Comparison of ENCODE assay signal across 23 cellular contexts in genomic region chr3:184767377-184767776, GRCh38. TPM values are rescaled to one million over a fixed set of nuclear protein-coding genes. Genes with fewer than 3 reads are reported as not detected.
A peak's percentile ranks its signal among the peaks of the same experiment; 100 is the strongest.
DNase-seq lines count a peak whose midpoint lies in the region; ATAC-seq and TF ChIP-seq lines count a peak whose summit lies in the region.
"Had no signal": no experiment of that assay in that cellular context is flagged by ENCODE, and none has a peak within 500 bp of the region (broad histone marks: within the 10 kb centered on the region; RNA-seq: fewer than 3 reads in every experiment).

No MANE protein-coding gene starts in this region.

- peak overlapping the region in 1 of 2 experiments; percentile 45 for H2BK12ac ChIP-seq in mesenchymal stem cell (ENCODE audit: low read length in 2 of 2)

- no peak overlapping the region for H2BK5ac ChIP-seq in mesenchymal stem cell (ENCODE audit: low read depth, low read length, poor library complexity, severe bottlenecking)

- no peaks in the 10 kb centered on the region for H4K20me1 ChIP-seq in BLaER1 treated with 17β-estradiol and CSF1 and Interleukin-3, amounts not matched to agents 10 nM and 100 nM

- H3K27me3 ChIP-seq in BLaER1 treated with 17β-estradiol and CSF1 and Interleukin-3, amounts not matched to agents 10 nM and 100 nM, result no peaks in the 10 kb centered on the region
- peaks cover 3 to 60% of the 10 kb centered on the region in 2 experiments for H3K27me3 ChIP-seq in mesenchymal stem cell (ENCODE audit: control insufficient read depth in 1 of 2, insufficient read depth in 1 of 2, low read length in 2 of 2)
- H3K27me3 ChIP-seq: MG63, SJSA1 had no signal

- no peak overlapping the region for H2BK15ac ChIP-seq in mesenchymal stem cell (ENCODE audit: low read depth, poor library complexity, severe bottlenecking)

- no peak overlapping the region for H3K4me3 ChIP-seq in BLaER1 treated with 17β-estradiol and CSF1 and Interleukin-3, amounts not matched to agents 10 nM and 100 nM
- H3K4me3 ChIP-seq in mesenchymal stem cell (ENCODE audit: insufficient read depth in 1 of 2, low read depth in 1 of 2, low read length in 2 of 2), result no peak overlapping the region
- H3K4me3 ChIP-seq: HAP-1, MG63, SJSA1 had no signal

- peaks cover 27 to 64% (median 37%) of the 10 kb centered on the region in 10 experiments for H3K4me1 ChIP-seq in BLaER1 treated with 17β-estradiol and CSF1 and Interleukin-3, amounts not matched to agents 10 nM and 100 nM
- H3K4me1 ChIP-seq in mesenchymal stem cell (ENCODE audit: control insufficient read depth, insufficient read depth, low read depth, low read length), result peaks cover 5% of the 10 kb centered on the region
- H3K4me1 ChIP-seq: HAP-1, SJSA1 had no signal

- H3K4me2 ChIP-seq in BLaER1 treated with 17β-estradiol and CSF1 and Interleukin-3, amounts not matched to agents 10 nM and 100 nM, result peak overlapping the region; percentile 62 to 84 (median 72)
- no peak overlapping the region for H3K4me2 ChIP-seq in mesenchymal stem cell (ENCODE audit: low read length, poor library complexity, severe bottlenecking)

- peaks cover 24% of the 10 kb centered on the region for H3K4me1 Mint-ChIP-seq in WTC11
- H3K4me1 Mint-ChIP-seq in type B pancreatic cell (ENCODE audit: unreplicated experiment), result peaks cover 33% of the 10 kb centered on the region
- no peaks in the 10 kb centered on the region for H3K4me1 Mint-ChIP-seq in activated CD8-positive, alpha-beta T cell treated with anti-CD3 and anti-CD28 coated beads for 36 hours (ENCODE audit: low read depth)

- no peak overlapping the region for H2AK5ac ChIP-seq in mesenchymal stem cell (ENCODE audit: low read length, severe bottlenecking)

- H3K14ac ChIP-seq in mesenchymal stem cell (ENCODE audit: low read length in 2 of 2), result no peak overlapping the region

- H3K27ac ChIP-seq in BLaER1 treated with 17β-estradiol and CSF1 and Interleukin-3, amounts not matched to agents 10 nM and 100 nM, result peak overlapping the region in 3 of 11 experiments; percentile 14 to 63 (median 58); a peak in 4 of 22 replicates
- no peak overlapping the region for H3K27ac ChIP-seq in mesenchymal stem cell (ENCODE audit: low read length, poor library complexity, severe bottlenecking)
- H3K27ac ChIP-seq: SJSA1 had no signal

- no peak for ATAC-seq in WTC11
- ATAC-seq in activated CD8-positive, alpha-beta T cell treated with anti-CD3 and anti-CD28 coated beads for 36 hours, result no peak
- ATAC-seq: HepG2 had no signal

- no peak overlapping the region for H2AFZ ChIP-seq in mesenchymal stem cell (ENCODE audit: low read depth, low read length)

- H3K18ac ChIP-seq in mesenchymal stem cell (ENCODE audit: low read depth in 1 of 2, low read length in 2 of 2), result peak overlapping the region in 1 of 2 experiments; percentile 69

- peak overlapping the region; percentile 14 for H4K91ac ChIP-seq in mesenchymal stem cell (ENCODE audit: low read length)

- intact Hi-C loops in activated CD8-positive, alpha-beta T cell treated with anti-CD3 and anti-CD28 coated beads for 36 hours (cut with micrococcal nuclease), result no loop called here

- H3K4me3 Mint-ChIP-seq in WTC11 (no peak overlapping the region), type B pancreatic cell (no peak overlapping the region)
- no peak overlapping the region for H3K4me3 Mint-ChIP-seq in activated CD8-positive, alpha-beta T cell treated with anti-CD3 and anti-CD28 coated beads for 36 hours
- H3K4me3 Mint-ChIP-seq: CD4-positive, alpha-beta memory T cell; HFFc6 had no signal

- H4K8ac ChIP-seq in mesenchymal stem cell (ENCODE audit: low read length), result peak overlapping the region; percentile 39

- H3K4ac ChIP-seq in mesenchymal stem cell (ENCODE audit: low read depth in 1 of 2, low read length in 2 of 2), result peak overlapping the region in 1 of 2 experiments; percentile 69

- POLR2A ChIA-PET in WTC11 (lab: Charles Lee), result no interaction called here
- POLR2A ChIA-PET in activated CD8-positive, alpha-beta T cell treated with anti-CD3 and anti-CD28 coated beads for 36 hours (lab: Charles Lee), result no interaction called here

- CTCF ChIA-PET in WTC11 (lab: Charles Lee), result interaction anchor here (1.4 to 1.5 kb wide), 2 partner anchors 11 to 206 kb away, joined by 9 to 11 read pairs; partner anchors contain the start of gene EPHB3
- CTCF ChIA-PET in activated CD8-positive, alpha-beta T cell treated with anti-CD3 and anti-CD28 coated beads for 36 hours (lab: Charles Lee), result interaction anchor here (1.6 kb wide), 1 partner anchor 206 kb away, joined by 6 read pairs; the partner anchor contains the start of gene EPHB3

- WGBS in mesenchymal stem cell, result 77% methylated on average over 12 of the region's 12 CpGs

- DNase-seq in WTC11 (ENCODE audit: low spot score) (no peak), mesenchymal stem cell (no peak), type B pancreatic cell (ENCODE audit: extremely low spot score, unreplicated experiment) (no peak), SKM-1 treated with dmso at 0.1 percent for 144 hours (lab: John Stamatoyannopoulos, UW; ENCODE audit: unreplicated experiment) (no peak)
- DNase-seq in activated effector memory CD4-positive, alpha-beta T cell treated with Interleukin-2 at 50 U/mL for 16 hours, result no peak
- no peak for DNase-seq in activated CD8-positive, alpha-beta T cell treated with anti-CD3 and anti-CD28 coated beads for 36 hours
- DNase-seq: C1 segment of cervical spinal cord; CD4-positive, alpha-beta memory T cell; COR-L47; GOT3; HFFc6; KBM-7; MG63; NCI-H2029; NCI-H446 treated with DMSO at 0.1 percent for 48 hours; NCI-H526; NCI-H82; NK-92 treated with Interleukin-12 subunit alpha and Interleukin-12 subunit beta, amount 100 ng/mL, for 24 hours; Right ventricle myocardium superior had no signal

- H3K36me3 Mint-ChIP-seq in WTC11 (no peaks in the 10 kb centered on the region), type B pancreatic cell (no peaks in the 10 kb centered on the region)
- no peaks in the 10 kb centered on the region for H3K36me3 Mint-ChIP-seq in activated CD8-positive, alpha-beta T cell treated with anti-CD3 and anti-CD28 coated beads for 36 hours (ENCODE audit: low read depth)
- H3K36me3 Mint-ChIP-seq: CD4-positive, alpha-beta memory T cell had no signal

- TF ChIP-seq CTCF in WTC11 (IDR thresholded peaks at IDR 0.05) (no peak), type B pancreatic cell (conservative IDR thresholded peaks at IDR 0.05) (no peak)
- TF ChIP-seq CTCF in activated CD8-positive, alpha-beta T cell treated with anti-CD3 and anti-CD28 coated beads for 36 hours (IDR thresholded peaks at IDR 0.05), result no peak

- H3K27ac Mint-ChIP-seq in WTC11 (no peak overlapping the region), type B pancreatic cell (peak overlapping the region; percentile 12)
- H3K27ac Mint-ChIP-seq in activated CD8-positive, alpha-beta T cell treated with anti-CD3 and anti-CD28 coated beads for 36 hours, result no peak overlapping the region
- H3K27ac Mint-ChIP-seq: HFFc6 had no signal

- H3K9me3 Mint-ChIP-seq in WTC11 (no peaks in the 10 kb centered on the region), type B pancreatic cell (no peaks in the 10 kb centered on the region)
- H3K9me3 Mint-ChIP-seq in activated CD8-positive, alpha-beta T cell treated with anti-CD3 and anti-CD28 coated beads for 36 hours, result no peaks in the 10 kb centered on the region
- H3K9me3 Mint-ChIP-seq: CD4-positive, alpha-beta memory T cell; HFFc6 had no signal

- H2BK120ac ChIP-seq in mesenchymal stem cell (ENCODE audit: low read depth, low read length), result no peak overlapping the region

- no peaks in the 10 kb centered on the region for H3K79me1 ChIP-seq in mesenchymal stem cell (replicated peaks; ENCODE audit: low read length, poor library complexity, severe bottlenecking)

- no peak overlapping the region for H3K9ac ChIP-seq in BLaER1 treated with 17β-estradiol and CSF1 and Interleukin-3, amounts not matched to agents 10 nM and 100 nM
- no peak overlapping the region for H3K9ac ChIP-seq in mesenchymal stem cell (ENCODE audit: low read length)

- no peak overlapping the region for H3K23ac ChIP-seq in mesenchymal stem cell (ENCODE audit: low read length in 2 of 2)

- H3K9me3 ChIP-seq in BLaER1 treated with 17β-estradiol and CSF1 and Interleukin-3, amounts not matched to agents 10 nM and 100 nM (replicated peaks in 1 of 11), result no peaks in the 10 kb centered on the region
- H3K9me3 ChIP-seq in mesenchymal stem cell (ENCODE audit: control insufficient read depth, low read length), result no peaks in the 10 kb centered on the region
- H3K9me3 ChIP-seq: HAP-1, MG63, SJSA1 had no signal

- no peaks in the 10 kb centered on the region for H3K36me3 ChIP-seq in BLaER1 treated with 17β-estradiol and CSF1 and Interleukin-3, amounts not matched to agents 10 nM and 100 nM
- H3K36me3 ChIP-seq in mesenchymal stem cell (ENCODE audit: control insufficient read depth in 1 of 2, insufficient read depth in 2 of 2, low read depth in 1 of 2, low read length in 2 of 2), result no peaks in the 10 kb centered on the region
- H3K36me3 ChIP-seq: HAP-1, MG63, SJSA1 had no signal

- H3K27me3 Mint-ChIP-seq in WTC11 (ENCODE audit: low read depth) (no peaks in the 10 kb centered on the region; the same call in 1 of the 2 replicates), type B pancreatic cell (peaks cover 13% of the 10 kb centered on the region)
- H3K27me3 Mint-ChIP-seq in activated CD8-positive, alpha-beta T cell treated with anti-CD3 and anti-CD28 coated beads for 36 hours, result peaks cover 5% of the 10 kb centered on the region

TF ChIP-seq in WTC11, 78 proteins besides CTCF, POLR2A, EP300 and RAD21 (continues in another document):
- TF ChIP-seq ELF4 (CRISPR knock-in tag; IDR thresholded peaks at IDR 0.05; ENCODE audit: low read depth) (no peak), SMAD4 (CRISPR knock-in tag; IDR thresholded peaks at IDR 0.05) (no peak)

RNA-seq across cellular contexts. Expression of gene VPS8, which starts 44.6 kb away (rescaled TPM):
- total RNA-seq in WTC11 (2021) (44.9 to 49.5 TPM (median 46.1 TPM) in 3 replicates), type B pancreatic cell (ENCODE audit: low replicate concordance) (36.5 and 59.4 TPM in 2 replicates)
- polyA plus RNA-seq in mesenchymal stem cell (2013, experiment 1 of 2), result 13.9 TPM
- polyA plus RNA-seq in mesenchymal stem cell (2013, experiment 2 of 2), result 15.3 TPM
- total RNA-seq in activated CD8-positive, alpha-beta T cell treated with anti-CD3 and anti-CD28 coated beads for 36 hours, result 10 to 100 TPM; 30.2 to 33.3 TPM

RNA-seq across cellular contexts. Expression of gene MAGEF1, which starts 55.5 kb away (rescaled TPM):
- total RNA-seq in WTC11 (2021) (59.1 to 72.9 TPM (median 63.1 TPM) in 3 replicates), type B pancreatic cell (ENCODE audit: low replicate concordance) (69.2 and 75.2 TPM in 2 replicates)
- polyA plus RNA-seq in mesenchymal stem cell (2013, experiment 1 of 2), result 21.2 TPM
- polyA plus RNA-seq in mesenchymal stem cell (2013, experiment 2 of 2), result 22.4 TPM
- total RNA-seq in activated CD8-positive, alpha-beta T cell treated with anti-CD3 and anti-CD28 coated beads for 36 hours, result 10 to 100 TPM; 19.2 to 19.3 TPM
